ENCODE assay signal across 13 cellular contexts in the genomic region with DNA sequence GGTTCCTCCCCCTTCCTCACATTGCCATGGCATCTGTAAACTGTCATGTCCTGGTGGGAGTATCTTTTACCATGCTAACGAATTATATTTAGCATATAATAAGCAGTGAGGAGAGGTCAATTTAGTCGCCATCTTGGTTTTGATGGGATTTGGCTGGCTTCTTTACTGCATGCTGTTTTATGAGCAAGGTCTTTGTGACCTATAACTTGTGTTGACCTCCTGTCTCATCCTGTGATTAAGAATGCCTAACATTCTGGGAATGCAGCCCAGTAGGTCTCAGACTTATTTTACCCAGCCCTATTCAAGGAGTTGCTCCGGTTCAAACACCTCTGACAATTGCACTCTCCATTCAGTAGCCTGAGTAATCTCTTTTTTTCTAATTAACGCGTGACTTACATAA. TPM values are rescaled to one million over a fixed set of nuclear protein-coding genes. Genes with fewer than 3 reads are reported as not detected.
DNase-seq lines count a peak whose midpoint lies in the region; ATAC-seq, FAIRE-seq and TF ChIP-seq lines count a peak whose summit lies in the region.
"Had no signal": no experiment of that assay in that cellular context is flagged by ENCODE, and none has a peak within 500 bp of the region (broad histone marks: within the 10 kb centered on the region; RNA-seq: fewer than 3 reads in every experiment).

No MANE protein-coding gene starts in this region.

- no peak overlapping the region for H2BK12ac ChIP-seq in mesenchymal stem cell (ENCODE audit: low read length in 2 of 2)

- peak; percentile 70; the same call in 1 of the 2 replicates for TF ChIP-seq EP300 in Ishikawa (IDR thresholded peaks at IDR 0.05; ENCODE audit: borderline replicate concordance)

- H3K23ac ChIP-seq in mesenchymal stem cell (ENCODE audit: low read length in 2 of 2): no peak overlapping the region

- H3K27ac ChIP-seq in DND-41 (ENCODE audit: low read length): no peak overlapping the region
- H3K27ac ChIP-seq in mesenchymal stem cell (ENCODE audit: low read length, poor library complexity, severe bottlenecking): no peak overlapping the region
- H3K27ac ChIP-seq: parathyroid adenoma, tibial nerve had no signal

- no peaks in the 10 kb centered on the region for H3K27me3 Mint-ChIP-seq in stimulated activated naive CD8-positive, alpha-beta T cell treated with anti-CD3 and anti-CD28 coated beads, Interleukin-15, amount 100 ng/mL, for 72 hours

- H3K4me3 Mint-ChIP-seq in stimulated activated naive CD8-positive, alpha-beta T cell treated with anti-CD3 and anti-CD28 coated beads, Interleukin-15, amount 100 ng/mL, for 72 hours: no peak overlapping the region

- no peak overlapping the region for H2BK5ac ChIP-seq in mesenchymal stem cell (ENCODE audit: low read depth, low read length, poor library complexity, severe bottlenecking)

- no peak for DNase-seq in DND-41
- DNase-seq in bronchial epithelial cell (ENCODE audit: low read depth): peak; percentile 87
- no peak for DNase-seq in mesenchymal stem cell
- no peak for DNase-seq in H4 (ENCODE audit: low spot score)
- no peak for DNase-seq in NCI-H2081 treated with DMSO at 0.1 percent for 48 hours (lab: John Stamatoyannopoulos, UW)
- DNase-seq in stimulated activated naive CD8-positive, alpha-beta T cell treated with anti-CD3 and anti-CD28 coated beads, Interleukin-15, amount 100 ng/mL, for 72 hours: no peak
- no peak for DNase-seq in middle frontal gyrus (ENCODE audit: extremely low spot score, low spot score)
- DNase-seq: effector CD8-positive, alpha-beta T cell; NCI-H1436 had no signal

- peaks cover 31% of the 10 kb centered on the region for H3K4me1 Mint-ChIP-seq in stimulated activated naive CD8-positive, alpha-beta T cell treated with anti-CD3 and anti-CD28 coated beads, Interleukin-15, amount 100 ng/mL, for 72 hours

- peak overlapping the region; percentile 61 for H2BK120ac ChIP-seq in mesenchymal stem cell (ENCODE audit: low read depth, low read length)

- no peak for ATAC-seq in DND-41 (ENCODE audit: insufficient read depth, low read depth)
- ATAC-seq in stimulated activated naive CD8-positive, alpha-beta T cell treated with anti-CD3 and anti-CD28 coated beads, Interleukin-15, amount 100 ng/mL, for 72 hours: no peak

- H2AK5ac ChIP-seq in mesenchymal stem cell (ENCODE audit: low read length, severe bottlenecking): no peak overlapping the region

- peak overlapping the region; percentile 75 for H4K8ac ChIP-seq in mesenchymal stem cell (ENCODE audit: low read length)

- no peak overlapping the region for H3K14ac ChIP-seq in mesenchymal stem cell (ENCODE audit: low read length in 2 of 2)

- no peak for TF ChIP-seq RAD21 in Ishikawa (IDR thresholded peaks at IDR 0.05; ENCODE audit: low read depth)

- 61% methylated on average over 5 of the region's 5 CpGs for WGBS in mesenchymal stem cell

- no peak overlapping the region for H4K91ac ChIP-seq in mesenchymal stem cell (ENCODE audit: low read length)

- no peaks in the 10 kb centered on the region for H3K9me3 Mint-ChIP-seq in stimulated activated naive CD8-positive, alpha-beta T cell treated with anti-CD3 and anti-CD28 coated beads, Interleukin-15, amount 100 ng/mL, for 72 hours

- no peak overlapping the region for H3K27ac Mint-ChIP-seq in stimulated activated naive CD8-positive, alpha-beta T cell treated with anti-CD3 and anti-CD28 coated beads, Interleukin-15, amount 100 ng/mL, for 72 hours

- no peak overlapping the region for H3K18ac ChIP-seq in mesenchymal stem cell (ENCODE audit: low read depth in 1 of 2, low read length in 2 of 2)

- H3K27me3 ChIP-seq in DND-41 (ENCODE audit: insufficient read depth, low read length, poor library complexity) (no peaks in the 10 kb centered on the region), bronchial epithelial cell (ENCODE audit: control insufficient read depth, insufficient read depth, low read length) (no peaks in the 10 kb centered on the region), mesenchymal stem cell (ENCODE audit: control insufficient read depth in 1 of 2, insufficient read depth in 1 of 2, low read length in 2 of 2) (peaks cover 0 to 5% of the 10 kb centered on the region in 2 experiments)

- H3K9me3 ChIP-seq in DND-41 (ENCODE audit: insufficient read depth, low read length, severe bottlenecking) (no peaks in the 10 kb centered on the region), mesenchymal stem cell (ENCODE audit: control insufficient read depth, low read length) (no peaks in the 10 kb centered on the region)
- H3K9me3 ChIP-seq: tibial nerve had no signal

- FAIRE-seq in bronchial epithelial cell (lab: Jason Lieb, UNC): no peak
- FAIRE-seq: islet of Langerhans had no signal

- TF ChIP-seq CTCF in DND-41 (IDR thresholded peaks at IDR 0.05; ENCODE audit: borderline replicate concordance, extremely low read depth, low read length, poor library complexity, severe bottlenecking) (no peak), bronchial epithelial cell (IDR thresholded peaks at IDR 0.05; ENCODE audit: insufficient read depth, low read length, severe bottlenecking) (no peak)

- peaks cover 3% of the 10 kb centered on the region for H3K79me1 ChIP-seq in mesenchymal stem cell (replicated peaks; ENCODE audit: low read length, poor library complexity, severe bottlenecking)

- H3K4ac ChIP-seq in mesenchymal stem cell (ENCODE audit: low read depth in 1 of 2, low read length in 2 of 2): no peak overlapping the region

- peaks cover 34% of the 10 kb centered on the region for H3K79me2 ChIP-seq in DND-41 (ENCODE audit: insufficient read depth, low read length)

- H3K9ac ChIP-seq in DND-41 (ENCODE audit: low read depth, low read length): no peak overlapping the region
- peak overlapping the region; percentile 97 for H3K9ac ChIP-seq in mesenchymal stem cell (ENCODE audit: low read length)
- H3K9ac ChIP-seq: parathyroid adenoma had no signal

- peaks cover 18% of the 10 kb centered on the region for H3K36me3 ChIP-seq in DND-41 (ENCODE audit: insufficient read depth, low read length)
- H3K36me3 ChIP-seq in bronchial epithelial cell (ENCODE audit: control insufficient read depth, insufficient read depth, low read length): no peaks in the 10 kb centered on the region
- H3K36me3 ChIP-seq in mesenchymal stem cell (ENCODE audit: control insufficient read depth in 1 of 2, insufficient read depth in 2 of 2, low read depth in 1 of 2, low read length in 2 of 2): peaks cover 4 to 10% of the 10 kb centered on the region in 2 experiments
- H3K36me3 ChIP-seq: tibial nerve had no signal

- H2AFZ ChIP-seq in DND-41 (ENCODE audit: low read depth, low read length): peak overlapping the region; percentile 37; the same call in 1 of the 2 replicates
- no peak overlapping the region for H2AFZ ChIP-seq in mesenchymal stem cell (ENCODE audit: low read depth, low read length)
- H2AFZ ChIP-seq: parathyroid adenoma had no signal

- peaks cover 27% of the 10 kb centered on the region for H4K20me1 ChIP-seq in DND-41 (ENCODE audit: insufficient read depth, low read length)

- H2BK15ac ChIP-seq in mesenchymal stem cell (ENCODE audit: low read depth, poor library complexity, severe bottlenecking): no peak overlapping the region

- no peak overlapping the region for H3K4me3 ChIP-seq in DND-41 (ENCODE audit: low read depth in 1 of 2, low read length in 2 of 2)
- H3K4me3 ChIP-seq in bronchial epithelial cell (ENCODE audit: low read depth, low read length): no peak overlapping the region
- H3K4me3 ChIP-seq in mesenchymal stem cell (ENCODE audit: insufficient read depth in 1 of 2, low read depth in 1 of 2, low read length in 2 of 2): peak overlapping the region in 1 of 2 experiments; percentile 100
- H3K4me3 ChIP-seq: tibial nerve had no signal

- H3K4me1 ChIP-seq in DND-41 (ENCODE audit: insufficient read depth, low read length): peaks cover 34% of the 10 kb centered on the region
- H3K4me1 ChIP-seq in mesenchymal stem cell (ENCODE audit: control insufficient read depth, insufficient read depth, low read depth, low read length): peaks cover 7% of the 10 kb centered on the region
- H3K4me1 ChIP-seq: parathyroid adenoma had no signal

- H3K4me2 ChIP-seq in DND-41 (ENCODE audit: insufficient read depth, low read length): 0 out of 2 replicates have a peak overlapping the region, but pooled peaks have one; percentile 72
- H3K4me2 ChIP-seq in mesenchymal stem cell (ENCODE audit: low read length, poor library complexity, severe bottlenecking): no peak overlapping the region

TF ChIP-seq in Ishikawa, 13 proteins besides CTCF, POLR2A, EP300 and RAD21 (continues in another document):
- TF ChIP-seq TEAD4 (IDR thresholded peaks at IDR 0.05) (peak; percentile 96), NFIC (IDR thresholded peaks at IDR 0.05) (peak; percentile 89), EGR1 (IDR thresholded peaks at IDR 0.05) (no peak), FOXM1 (IDR thresholded peaks at IDR 0.05; ENCODE audit: borderline replicate concordance, low read depth) (peak; percentile 44; the same call in 1 of the 2 replicates)

RNA-seq across cellular contexts. Expression of gene EIF4B, which starts 2.1 kb away (rescaled TPM):
- total RNA-seq in bronchial epithelial cell: 1,485 and 2,183 TPM in 2 replicates
- 387 TPM for polyA plus RNA-seq in mesenchymal stem cell (2013, experiment 1 of 2)
- 364 TPM for polyA plus RNA-seq in mesenchymal stem cell (2013, experiment 2 of 2)
- 479 and 559 TPM in 2 replicates for total RNA-seq in H4 (2014; rRNA removed; shearing (Covaris generic))

RNA-seq across cellular contexts. Expression of gene TNS2, which starts 45.7 kb away (rescaled TPM):
- 1.3 and 1.8 TPM in 2 replicates for total RNA-seq in bronchial epithelial cell
- polyA plus RNA-seq in mesenchymal stem cell (2013, experiment 1 of 2): 95.2 TPM
- 91.2 TPM for polyA plus RNA-seq in mesenchymal stem cell (2013, experiment 2 of 2)
- total RNA-seq in H4 (2014; rRNA removed; shearing (Covaris generic)): 18.3 and 20.2 TPM in 2 replicates

RNA-seq across cellular contexts. Expression of gene KRT18, which starts 55.3 kb away (rescaled TPM):
- total RNA-seq in bronchial epithelial cell: 387 and 526 TPM in 2 replicates
- polyA plus RNA-seq in mesenchymal stem cell (2013, experiment 1 of 2): 831 TPM
- polyA plus RNA-seq in mesenchymal stem cell (2013, experiment 2 of 2): 807 TPM
- total RNA-seq in H4 (2014; rRNA removed; shearing (Covaris generic)): 156 and 182 TPM in 2 replicates
